ENCODE assay signal across 12 cellular contexts in the genomic region with DNA sequence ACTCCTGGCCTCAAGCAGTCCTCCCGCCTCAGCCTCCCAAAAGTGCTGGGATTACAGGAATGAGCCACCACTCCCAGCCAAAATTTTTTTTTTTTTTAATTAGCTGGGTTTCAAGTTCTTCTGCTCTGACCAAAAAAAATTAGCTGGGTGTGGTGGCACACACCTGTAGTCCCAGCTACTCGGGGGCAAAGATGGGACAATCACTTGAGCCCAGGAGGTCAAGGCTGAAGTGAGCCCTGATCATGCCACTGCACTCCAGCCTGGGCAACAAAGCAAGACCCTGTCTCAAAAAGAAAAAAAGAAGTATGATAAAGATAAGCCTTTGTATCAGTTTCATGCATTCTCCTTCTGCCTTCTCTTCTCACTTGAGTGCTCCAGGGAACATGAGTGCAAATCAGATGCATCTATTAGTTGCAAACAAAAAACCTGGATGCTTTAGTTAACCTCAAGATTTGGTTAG. TPM values are rescaled to one million over a fixed set of nuclear protein-coding genes. Genes with fewer than 3 reads are reported as not detected.
DNase-seq lines count a peak whose midpoint lies in the region; ATAC-seq and TF ChIP-seq lines count a peak whose summit lies in the region.
"Had no signal": no experiment of that assay in that cellular context is flagged by ENCODE, and none has a peak within 500 bp of the region (broad histone marks: within the 10 kb centered on the region; RNA-seq: fewer than 3 reads in every experiment).

No MANE protein-coding gene starts in this region.

- no peaks in the 10 kb centered on the region for H4K20me1 ChIP-seq in neural progenitor cell (ENCODE audit: low read depth)

- H3K27me3 Mint-ChIP-seq in HFFc6 (ENCODE audit: insufficient read depth) (peaks cover 58% of the 10 kb centered on the region), neural progenitor cell (ENCODE audit: insufficient read depth, low read depth) (no peaks in the 10 kb centered on the region)
- H3K27me3 Mint-ChIP-seq: naive B cell; stimulated activated naive CD8-positive, alpha-beta T cell treated with anti-CD3 and anti-CD28 coated beads, Interleukin-15, amount 100 ng/mL, for 72 hours had no signal

- H3K27ac ChIP-seq in dorsolateral prefrontal cortex (peak overlapping the region in 43 of 59 donors; percentile 8 to 94 (median 79)), neural progenitor cell (no peak overlapping the region)

- no peaks in the 10 kb centered on the region for H3K27me3 ChIP-seq in dorsolateral prefrontal cortex
- H3K27me3 ChIP-seq in neural progenitor cell, result no peaks in the 10 kb centered on the region

- DNase-seq in AG10803 (ENCODE audit: low read depth) (no peak), HFFc6 (no peak), dorsolateral prefrontal cortex (peak in 1 of 10 donors; percentile 17), neural progenitor cell (ENCODE audit: low spot score) (no peak), HuH-7 (ENCODE audit: low spot score) (no peak), NCI-H774 (lab: John Stamatoyannopoulos, UW) (no peak)
- no peak for DNase-seq in NK-92 treated with Interleukin-12 subunit alpha and Interleukin-12 subunit beta, amount 100 ng/mL, for 24 hours (lab: John Stamatoyannopoulos, UW)
- DNase-seq: activated gamma-delta T cell; naive B cell; NCI-H187; stimulated activated naive CD8-positive, alpha-beta T cell treated with anti-CD3 and anti-CD28 coated beads, Interleukin-15, amount 100 ng/mL, for 72 hours had no signal

- H3K4me3 Mint-ChIP-seq in HFFc6, result peak overlapping the region; percentile 89
- H3K4me3 Mint-ChIP-seq in neural progenitor cell, result peak overlapping the region; percentile 62

- H3K79me2 ChIP-seq in neural progenitor cell (ENCODE audit: low read depth), result peaks cover 11% of the 10 kb centered on the region

- H3K36me3 Mint-ChIP-seq in HFFc6 (ENCODE audit: low read depth) (peaks cover 57% of the 10 kb centered on the region), neural progenitor cell (no peaks in the 10 kb centered on the region)
- H3K36me3 Mint-ChIP-seq: naive B cell had no signal

- H3K9me3 ChIP-seq in neural progenitor cell (ENCODE audit: low read depth), result no peaks in the 10 kb centered on the region

- H3K4me1 Mint-ChIP-seq in HFFc6 (ENCODE audit: low read depth), result peaks cover 57% of the 10 kb centered on the region
- peaks cover 40% of the 10 kb centered on the region for H3K4me1 Mint-ChIP-seq in neural progenitor cell

- no peak for ATAC-seq in GM21576 (IDR thresholded peaks at IDR 0.05; ENCODE audit: unreplicated experiment)
- ATAC-seq: stimulated activated naive CD8-positive, alpha-beta T cell treated with anti-CD3 and anti-CD28 coated beads, Interleukin-15, amount 100 ng/mL, for 72 hours had no signal

- no peak overlapping the region for H3K4me2 ChIP-seq in neural progenitor cell

- H3K4me1 ChIP-seq in neural progenitor cell, result peaks cover 16% of the 10 kb centered on the region

- H3F3A ChIP-seq in neural progenitor cell (ENCODE audit: low read depth), result peaks cover 37% of the 10 kb centered on the region

- no peaks in the 10 kb centered on the region for H3K36me3 ChIP-seq in neural progenitor cell

- no peak overlapping the region for H3K9ac ChIP-seq in neural progenitor cell

- TF ChIP-seq CTCF in AG10803 (conservative IDR thresholded peaks at IDR 0.05; ENCODE audit: low read length) (no peak), HFFc6 (IDR thresholded peaks at IDR 0.05) (no peak), dorsolateral prefrontal cortex (IDR thresholded peaks at IDR 0.05 in 54 of 56, conservative IDR thresholded peaks at IDR 0.05 in 2 of 56; ENCODE audit: low read depth in 1 of 56, partially characterized antibody in 56 of 56) (no peak), neural progenitor cell (IDR thresholded peaks at IDR 0.05) (no peak)

- H3K4me3 ChIP-seq in AG10803 (ENCODE audit: low read length), result peak overlapping the region; percentile 83
- peak overlapping the region in 10 of 59 donors; percentile 3 to 81 (median 62) for H3K4me3 ChIP-seq in dorsolateral prefrontal cortex
- no peak overlapping the region for H3K4me3 ChIP-seq in neural progenitor cell

- intact Hi-C loops in dorsolateral prefrontal cortex (cut with DNase I), result loop anchor here in 1 of 2 donors (10.0 kb wide), 1 partner anchor 160 kb away; a partner anchor contains a TSS

- peaks cover 36% of the 10 kb centered on the region for H3K9me3 Mint-ChIP-seq in HFFc6
- no peaks in the 10 kb centered on the region for H3K9me3 Mint-ChIP-seq in neural progenitor cell
- H3K9me3 Mint-ChIP-seq: stimulated activated naive CD8-positive, alpha-beta T cell treated with anti-CD3 and anti-CD28 coated beads, Interleukin-15, amount 100 ng/mL, for 72 hours had no signal

- H3K27ac Mint-ChIP-seq in HFFc6 (peak overlapping the region; percentile 100), neural progenitor cell (peak overlapping the region; percentile 87)
- H3K27ac Mint-ChIP-seq: stimulated activated naive CD8-positive, alpha-beta T cell treated with anti-CD3 and anti-CD28 coated beads, Interleukin-15, amount 100 ng/mL, for 72 hours had no signal

- no peak overlapping the region for H2AFZ ChIP-seq in neural progenitor cell (replicated peaks)

RNA-seq across cellular contexts. Expression of a gene that starts 1.9 kb away (rescaled TPM):
- 100 to 1,000 TPM; 248 to 801 (median 737) TPM for total RNA-seq in HFFc6 (2021; fragmentation: NEBNext Ultra II Directional; extraction: Animal tissue kit (Norgen Biotek cat#: 25700))
- total RNA-seq in dorsolateral prefrontal cortex (100 to 1,000 TPM in 2 of 120 experiments, 10 to 100 TPM in 118; 10.2 to 114 (median 28.6) TPM), neural progenitor cell (ENCODE audit: low replicate concordance) (11.4 and 18.1 TPM in 2 replicates)

RNA-seq across cellular contexts. Expression of a gene that starts 30.3 kb away (rescaled TPM):
- 10 to 100 TPM; 52.3 to 59.3 (median 55.2) TPM for total RNA-seq in HFFc6 (2021; fragmentation: NEBNext Ultra II Directional; extraction: Animal tissue kit (Norgen Biotek cat#: 25700))
- total RNA-seq in dorsolateral prefrontal cortex (10 to 100 TPM; 19.8 to 37.5 (median 27.3) TPM), neural progenitor cell (ENCODE audit: low replicate concordance) (30.3 and 47.4 TPM in 2 replicates)

RNA-seq across cellular contexts. Expression of a gene that starts 37.7 kb away (rescaled TPM):
- 10 to 100 TPM; 24.6 to 33.9 (median 30.5) TPM for total RNA-seq in HFFc6 (2021; fragmentation: NEBNext Ultra II Directional; extraction: Animal tissue kit (Norgen Biotek cat#: 25700))
- total RNA-seq in dorsolateral prefrontal cortex (10 to 100 TPM; 43.5 to 81.3 (median 58.5) TPM), neural progenitor cell (ENCODE audit: low replicate concordance) (24.5 and 26.8 TPM in 2 replicates)
